Comparison of ENCODE assay signal across 32 cellular contexts in genomic region chr2:112939425-112939824, GRCh38. TPM values are rescaled to one million over a fixed set of nuclear protein-coding genes. Genes with fewer than 3 reads are reported as not detected.
"Had no signal": no experiment of that assay in that cellular context is flagged by ENCODE, and none has a peak within 500 bp of the region (broad histone marks: within the 10 kb centered on the region; RNA-seq: fewer than 3 reads in every experiment).

No MANE protein-coding gene starts in this region.

- H2AFZ ChIP-seq: PC-9 had no signal

- H3K27me3 ChIP-seq: ascending aorta, MG63, SJCRH30 had no signal

- H3K36me3 ChIP-seq: ascending aorta, cardiac muscle cell, MG63, SJCRH30 had no signal

- H3K4me1 ChIP-seq: ascending aorta, SJCRH30 had no signal

- DNase-seq: activated CD4-positive, alpha-beta T cell treated with anti-CD3 and anti-CD28 coated beads, Interleukin-2, amount 10 ng/mL, durations not matched to agents 24 days and 14 days; activated CD4-positive, alpha-beta T cell treated with anti-CD3 and anti-CD28 coated beads, Interleukin-2, amount 50 U/mL, for 4 hours; activated gamma-delta T cell; activated naive CD4-positive, alpha-beta T cell treated with Interleukin-2 at 50 U/mL for 16 hours; activated naive CD8-positive, alpha-beta T cell treated with anti-CD3 and anti-CD28 coated beads, Interleukin-2, amount 10 ng/mL, durations not matched to agents 7 days and 5 days; activated T-cell treated with anti-CD3 and anti-CD28 coated beads, Interleukin-2, amount 50 U/mL, for 24 hours; Kasumi-1; KG1; MG63; NCI-H1105 treated with DMSO at 0.1 percent for 48 hours; NCI-H1436; NCI-H1694; NCI-H1930; NCI-H2081 treated with DMSO at 0.1 percent for 48 hours; NCI-H345; NCI-H524 treated with DMSO at 0.1 percent for 48 hours; NK-92 treated with Interleukin-12 subunit alpha and Interleukin-12 subunit beta, amount 100 ng/mL, for 24 hours; SHP77; T1000 had no signal

- H3K4me3 ChIP-seq: ascending aorta, cardiac muscle cell, MG63, PC-9, SJCRH30, SK-N-MC had no signal

- H3K9me3 ChIP-seq: ascending aorta, SJCRH30 had no signal

- H3K4me2 ChIP-seq: PC-9 had no signal

- H3K27ac ChIP-seq: ascending aorta, cardiac muscle cell, RWPE1, SJCRH30, SK-N-MC had no signal

- ATAC-seq: activated CD8-positive, alpha-beta T cell treated with anti-CD3 and anti-CD28 coated beads for 36 hours had no signal

RNA-seq across cellular contexts. Expression of gene IL37, which starts 28.5 kb away (rescaled TPM):
- total RNA-seq: activated CD4-positive, alpha-beta T cell treated with anti-CD3 and anti-CD28 coated beads, Interleukin-2, amount 10 ng/mL, durations not matched to agents 24 days and 14 days; activated CD8-positive, alpha-beta memory T cell treated with anti-CD3 and anti-CD28 coated beads for 36 hours; activated CD8-positive, alpha-beta T cell treated with anti-CD3 and anti-CD28 coated beads for 36 hours; activated naive CD8-positive, alpha-beta T cell treated with anti-CD3 and anti-CD28 coated beads, Interleukin-2, amount 10 ng/mL, durations not matched to agents 7 days and 5 days; activated T-helper 2 cell treated with anti-CD3 and anti-CD28 coated beads, Interferon-gamma antibody, Interleukin-2, Interleukin-4, amounts not matched to agents 10 μg/mL and 5 μg/mL and 100 μg/mL, durations not matched to agents 14 hours and 24 hours and 36 hours; ascending aorta; cardiac muscle cell; NCI-H460; T-helper 2 cell treated with Interferon-gamma antibody and Interleukin-4, amounts not matched to agents 100 ng/mL and 5 ng/mL, for 36 hours had no signal
- polyA plus RNA-seq: adipose tissue, cardiac muscle cell had no signal

RNA-seq across cellular contexts. Expression of gene IL36G, which starts 38.4 kb away (rescaled TPM):
- total RNA-seq: activated CD4-positive, alpha-beta T cell treated with anti-CD3 and anti-CD28 coated beads, Interleukin-2, amount 10 ng/mL, durations not matched to agents 24 days and 14 days; activated CD8-positive, alpha-beta memory T cell treated with anti-CD3 and anti-CD28 coated beads for 36 hours; activated CD8-positive, alpha-beta T cell treated with anti-CD3 and anti-CD28 coated beads for 36 hours; activated naive CD8-positive, alpha-beta T cell treated with anti-CD3 and anti-CD28 coated beads, Interleukin-2, amount 10 ng/mL, durations not matched to agents 7 days and 5 days; activated T-helper 2 cell treated with anti-CD3 and anti-CD28 coated beads, Interferon-gamma antibody, Interleukin-2, Interleukin-4, amounts not matched to agents 10 μg/mL and 5 μg/mL and 100 μg/mL, durations not matched to agents 14 hours and 24 hours and 36 hours; ascending aorta; NCI-H460; PC-9; SJCRH30; T-helper 1 cell treated with Interleukin-12 subunit alpha and Interleukin-12 subunit beta and Interleukin-4 antibody, amounts not matched to agents 30 ng/mL and 1 ng/mL, for 36 hours; T-helper 2 cell treated with Interferon-gamma antibody and Interleukin-4, amounts not matched to agents 100 ng/mL and 5 ng/mL, for 36 hours had no signal
- polyA plus RNA-seq: adipose tissue, cardiac muscle cell had no signal
